Comparison of ENCODE assay signal across 8 cellular contexts in the genomic region with DNA sequence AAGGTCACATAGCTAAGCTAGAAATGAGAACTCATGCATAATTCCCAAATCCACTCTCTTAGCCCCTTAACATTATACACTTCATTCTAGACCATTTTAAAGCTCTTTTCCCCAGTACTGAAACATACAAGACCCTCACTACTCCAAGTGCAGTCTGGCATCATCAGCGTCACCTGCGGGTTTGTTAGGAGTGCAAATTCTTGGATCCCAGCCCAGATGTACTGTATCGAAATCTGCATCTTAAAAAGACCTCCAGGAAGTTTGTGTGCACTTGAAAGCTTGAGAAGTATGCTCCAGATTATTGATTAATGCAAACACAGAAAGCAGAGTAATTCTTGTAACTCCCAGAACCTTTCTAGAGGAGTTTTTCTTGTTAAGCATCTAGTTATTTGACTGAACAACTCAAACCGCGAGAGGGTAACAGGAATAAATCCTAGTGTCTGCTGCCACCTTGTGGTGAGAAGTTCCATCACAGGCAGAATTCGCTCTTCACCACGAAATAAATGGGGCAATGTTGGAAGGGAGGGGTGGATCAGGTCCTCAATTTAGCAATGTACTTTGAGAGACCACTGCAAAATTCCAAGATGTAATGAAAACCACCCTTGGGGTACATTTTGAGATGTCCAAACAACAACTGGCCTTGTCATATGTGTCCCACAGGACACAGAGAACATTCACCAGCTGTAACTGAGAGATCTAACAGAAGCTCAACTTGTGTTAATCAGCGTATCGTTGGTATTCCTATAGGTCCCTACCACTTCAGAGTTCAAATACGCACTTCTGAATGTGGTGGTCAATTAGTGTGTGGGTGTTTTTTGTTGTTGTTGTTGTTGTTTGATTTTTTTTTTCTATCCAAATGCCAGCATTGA. TPM values are rescaled to one million over a fixed set of nuclear protein-coding genes. Genes with fewer than 3 reads are reported as not detected.
DNase-seq lines count a peak whose midpoint lies in the region; ATAC-seq and TF ChIP-seq lines count a peak whose summit lies in the region.

No MANE protein-coding gene starts in this region.

- H3K9me3 ChIP-seq in lung (ENCODE audit: control insufficient read depth in 2 of 2, insufficient read depth in 1 of 2, low read length in 1 of 2), result no peaks in the 10 kb centered on the region

- no peaks in the 10 kb centered on the region for H3K27me3 ChIP-seq in lung (ENCODE audit: control insufficient read depth, insufficient read depth)

- 33 to 40% methylated on average over 10 of the region's 10 CpGs for WGBS in lung, 2 donors

- peak; percentile 89 for ATAC-seq in HG02981 (IDR thresholded peaks at IDR 0.05; ENCODE audit: unreplicated experiment)
- peak; percentile 67 for ATAC-seq in lung (ENCODE audit: insufficient read depth, low FRiP score)

- H3K4me3 ChIP-seq in lung, result no peak overlapping the region

- peaks cover 0 to under 1% of the 10 kb centered on the region in 2 donors for H3K36me3 ChIP-seq in lung (ENCODE audit: control insufficient read depth in 2 of 2, insufficient read depth in 2 of 2, low read length in 2 of 2)

- TF ChIP-seq CTCF in lung (IDR thresholded peaks at IDR 0.05; ENCODE audit: control extremely low read depth, extremely low read depth), result peak; percentile 88

- H3K4me1 ChIP-seq in lung (ENCODE audit: control insufficient read depth in 2 of 2, insufficient read depth in 2 of 2, low read length in 2 of 2), result no peaks in the 10 kb centered on the region

- DNase-seq in NCI-H82 (lab: John Stamatoyannopoulos, UW), result peak; percentile 78
- DNase-seq in NCI-H82 treated with DMSO at 0.1 percent for 48 hours (lab: John Stamatoyannopoulos, UW; ENCODE audit: unreplicated experiment), result no peak
- DNase-seq in NCI-H2196 (lab: John Stamatoyannopoulos, UW; ENCODE audit: unreplicated experiment), result peak; percentile 27
- peak; percentile 69 for DNase-seq in activated CD4-positive, alpha-beta T cell treated with anti-CD3 and anti-CD28 coated beads for 48 hours
- peak; percentile 77 for DNase-seq in dermis blood vessel endothelial cell
- DNase-seq in lung (ENCODE audit: low spot score), result peak; percentile 66
- peak; percentile 22 to 26 for DNase-seq in stimulated activated CD8-positive, alpha-beta memory T cell treated with anti-CD3 and anti-CD28 coated beads, Interleukin-2, amount 100 ng/mL, for 1 hour (ENCODE audit: low read depth in 2 of 2)

- H3K27ac ChIP-seq in lung (ENCODE audit: low read depth in 1 of 2, low read length in 1 of 2), result no peak overlapping the region

RNA-seq across cellular contexts. Expression of a gene that starts 0.6 kb away (rescaled TPM):
- total RNA-seq in dermis blood vessel endothelial cell (not detected in 2 replicates), lung (not detected)
- polyA plus RNA-seq in lung, result not detected

RNA-seq across cellular contexts. Expression of a gene that starts 45.1 kb away (rescaled TPM):
- total RNA-seq in dermis blood vessel endothelial cell, result 41.9 and 61.8 TPM in 2 replicates
- total RNA-seq in lung, result 10 to 100 TPM; 39.9 to 45.1 TPM
- 100 to 1,000 TPM in 1 of 2 donors, 10 to 100 TPM in 1; 38.1 to 124 TPM for polyA plus RNA-seq in lung

RNA-seq across cellular contexts. Expression of a gene that starts 45.2 kb away (rescaled TPM):
- 9.0 and 13.6 TPM in 2 replicates for total RNA-seq in dermis blood vessel endothelial cell
- total RNA-seq in lung, result 10 to 100 TPM; 30.1 to 46.6 TPM
- polyA plus RNA-seq in lung, result 1 to 10 TPM; 4.8 to 5.9 TPM
